In the genomic region with DNA sequence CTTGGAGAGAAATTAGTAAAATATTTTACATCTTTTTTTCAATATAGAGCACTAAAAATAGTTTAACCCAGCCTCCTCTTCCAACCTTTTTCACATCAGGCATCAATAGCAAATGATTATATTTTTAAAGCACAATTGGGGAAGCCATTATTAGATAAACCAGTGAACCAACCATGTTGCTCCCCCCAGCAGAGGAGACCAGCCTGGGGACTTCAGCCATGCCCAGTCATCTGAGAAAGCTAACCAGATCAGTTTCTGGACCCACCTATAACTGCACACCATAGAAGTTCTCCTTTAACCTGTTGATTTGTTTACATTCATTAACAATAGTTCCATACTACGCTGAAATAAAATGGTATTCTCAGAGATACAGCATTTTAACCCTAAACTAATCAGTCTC, we compare ENCODE assay signal across 16 cellular contexts. TPM values are rescaled to one million over a fixed set of nuclear protein-coding genes. Genes with fewer than 3 reads are reported as not detected.
DNase-seq lines count a peak whose midpoint lies in the region; ATAC-seq, FAIRE-seq and TF ChIP-seq lines count a peak whose summit lies in the region.
"Had no signal": no experiment of that assay in that cellular context is flagged by ENCODE, and none has a peak within 500 bp of the region (broad histone marks: within the 10 kb centered on the region; RNA-seq: fewer than 3 reads in every experiment).

No MANE protein-coding gene starts in this region.

- ATAC-seq in Right ventricle myocardium superior (ENCODE audit: poor library complexity): peak; percentile 29
- no peak for ATAC-seq in Right ventricle myocardium inferior
- peak; percentile 39 for ATAC-seq in left ventricle myocardium superior
- peak; percentile 31 to 54 for ATAC-seq in gastrocnemius medialis
- ATAC-seq: GM12878 had no signal

- H3K27me3 ChIP-seq in gastrocnemius medialis: no peaks in the 10 kb centered on the region
- H3K27me3 ChIP-seq: BLaER1 had no signal

- peak overlapping the region in 2 of 4 donors; percentile 29 to 46 for H3K4me3 ChIP-seq in gastrocnemius medialis
- H3K4me3 ChIP-seq: BLaER1, GM12878 had no signal

- H3K4me1 ChIP-seq in gastrocnemius medialis: peaks cover 0 to 17% of the 10 kb centered on the region in 2 donors
- H3K4me1 ChIP-seq: BLaER1 had no signal

- FAIRE-seq in GM19239 (lab: Jason Lieb, UNC): peak; percentile 21
- FAIRE-seq: GM12878, H1 had no signal

- peak overlapping the region; percentile 70 to 79 (median 76) for H3K27ac ChIP-seq in gastrocnemius medialis
- H3K27ac ChIP-seq: BLaER1 had no signal

- DNase-seq in Right ventricle myocardium superior (no peak), Right ventricle myocardium inferior (ENCODE audit: missing footprints) (no peak), GM19239 (ENCODE audit: insufficient read length, low spot score) (no peak), left ventricle myocardium superior (no peak), gastrocnemius medialis (no peak), activated gamma-delta T cell treated with Interleukin-2 at 50 U/mL for 16 hours (no peak), DMS79 treated with DMSO at 0.1 percent for 48 hours (lab: John Stamatoyannopoulos, UW) (no peak)
- DNase-seq: 8988T; CD4-positive, alpha-beta memory T cell; DMS153; DMS79; GF-D8; H9 had no signal

- TF ChIP-seq POLR2A in gastrocnemius medialis (IDR thresholded peaks at IDR 0.05): no peak

- in situ Hi-C loops in gastrocnemius medialis (cut with MboI; ENCODE audit: low sequenced_read_pairs in 4 of 4): loop anchor here (5.0 to 25.0 kb wide), 5 partner anchors 122 to 859 kb away; a partner anchor contains a TSS

- TF ChIP-seq CTCF in gastrocnemius medialis (IDR thresholded peaks at IDR 0.05 in 4 of 5, conservative IDR thresholded peaks at IDR 0.05 in 1 of 5): no peak

- intact Hi-C loops in Right ventricle myocardium superior (cut with DNase I): loop anchor here (10.0 kb wide), 1 partner anchor 132 kb away; no protein-coding TSS in a partner anchor
- intact Hi-C loops in Right ventricle myocardium inferior (cut with DNase I): loop anchor here (2.0 to 5.0 kb wide), 2 partner anchors 114 to 132 kb away; a partner anchor contains a TSS
- intact Hi-C loops in left ventricle myocardium superior (cut with micrococcal nuclease): no loop called here
- intact Hi-C loops in gastrocnemius medialis (cut with DNase I; ENCODE audit: low total_unique reads): loop anchor here (2.0 to 5.0 kb wide), 2 partner anchors 14 to 114 kb away; a partner anchor contains a TSS

- H3K9me3 ChIP-seq in gastrocnemius medialis: no peaks in the 10 kb centered on the region
- H3K9me3 ChIP-seq: BLaER1 had no signal

- no peaks in the 10 kb centered on the region for H3K36me3 ChIP-seq in gastrocnemius medialis

RNA-seq across cellular contexts. Expression of a gene that starts 13.8 kb away (rescaled TPM):
- total RNA-seq in Right ventricle myocardium superior (17.8 TPM), Right ventricle myocardium inferior (16.6 TPM), left ventricle myocardium superior (17.0 TPM), gastrocnemius medialis (10 to 100 TPM in 1 of 4 donors, 1 to 10 TPM in 3; 2.6 to 10.0 (median 6.2) TPM)
